16 cellular contexts compared by ENCODE assay signal in genomic region chr12:12294215-12295005, GRCh38. TPM values are rescaled to one million over a fixed set of nuclear protein-coding genes. Genes with fewer than 3 reads are reported as not detected.
DNase-seq lines count a peak whose midpoint lies in the region; ATAC-seq, FAIRE-seq and TF ChIP-seq lines count a peak whose summit lies in the region.
"Had no signal": no experiment of that assay in that cellular context is flagged by ENCODE, and none has a peak within 500 bp of the region (broad histone marks: within the 10 kb centered on the region; RNA-seq: fewer than 3 reads in every experiment).

No MANE protein-coding gene starts in this region.

- no peak overlapping the region for H3K4me3 ChIP-seq in body of pancreas
- H3K4me3 ChIP-seq in HepG2 (replicated peaks in 1 of 3; ENCODE audit: insufficient read depth in 1 of 3, low read depth in 2 of 3, low read length in 3 of 3) = no peak overlapping the region
- no peak overlapping the region for H3K4me3 ChIP-seq in coronary artery
- H3K4me3 ChIP-seq: colonic mucosa, lower lobe of right lung had no signal

- no peak for TF ChIP-seq EP300 in HepG2 (IDR thresholded peaks at IDR 0.05; ENCODE audit: low read depth in 2 of 2, low read length in 2 of 2)
- TF ChIP-seq EP300 in HepG2 (CRISPR knock-in tag; IDR thresholded peaks at IDR 0.05; ENCODE audit: borderline replicate concordance) = no peak

- intact Hi-C loops in body of pancreas (cut with DNase I) (no loop called here), HepG2 (cut with micrococcal nuclease; ENCODE audit: unreplicated experiment) (no loop called here)

- POLR2A ChIA-PET in HepG2 (lab: Yijun Ruan, JAX) = interaction anchor here (1.2 kb wide), 1 partner anchor 26 kb away, joined by 3 read pairs; no protein-coding TSS in a partner anchor

- H3K27ac ChIP-seq in body of pancreas = peak overlapping the region in 3 of 4 donors; percentile 26 to 54 (median 33)
- H3K27ac ChIP-seq in HepG2 (ENCODE audit: extremely low read length, insufficient read depth, low read length) = no peak overlapping the region
- no peak overlapping the region for H3K27ac ChIP-seq in coronary artery
- H3K27ac ChIP-seq: colonic mucosa, lower lobe of right lung had no signal

- TF ChIP-seq CTCF in body of pancreas (IDR thresholded peaks at IDR 0.05) (no peak), HepG2 (CRISPR knock-in tag; IDR thresholded peaks at IDR 0.05) (no peak), coronary artery (IDR thresholded peaks at IDR 0.05) (no peak)

- CTCF ChIA-PET in HepG2 (lab: Yijun Ruan, JAX; ENCODE audit: low intra/inter-chr PET ratio, low total read pairs) = no interaction called here

- in situ Hi-C loops in HepG2 (cut with HindIII; ENCODE audit: extremely low pct_ligation_motif_present, low pct_unique_long_range_greater_than_20kb) = no loop called here

- H3K27me3 ChIP-seq in body of pancreas (no peaks in the 10 kb centered on the region), HepG2 (ENCODE audit: control insufficient read depth in 1 of 2, insufficient read depth in 2 of 2, low read length in 2 of 2) (no peaks in the 10 kb centered on the region)
- H3K27me3 ChIP-seq: colonic mucosa had no signal

- H3K4me1 ChIP-seq in body of pancreas = peaks cover 21% of the 10 kb centered on the region
- H3K4me1 ChIP-seq in HepG2 (ENCODE audit: insufficient read depth, low read length) = peaks cover 16% of the 10 kb centered on the region
- H3K4me1 ChIP-seq: colonic mucosa had no signal

- TF ChIP-seq POLR2A in body of pancreas (IDR thresholded peaks at IDR 0.05) = no peak
- TF ChIP-seq POLR2A in HepG2 (IDR thresholded peaks at IDR 0.05; ENCODE audit: insufficient read depth in 1 of 2, low read depth in 2 of 2, low read length in 2 of 2) = no peak

- peak; percentile 69 for ATAC-seq in body of pancreas
- ATAC-seq in HepG2 = peak; percentile 51; the same call in 2 of the 3 replicates
- ATAC-seq in HG02970 (IDR thresholded peaks at IDR 0.05; ENCODE audit: low FRiP score, unreplicated experiment) = no peak
- ATAC-seq: lower lobe of right lung had no signal

- peak overlapping the region; percentile 77 for H2AFZ ChIP-seq in HepG2 (ENCODE audit: low read length)

- no peak for FAIRE-seq in HepG2 (lab: Jason Lieb, UNC)

- DNase-seq in HT1080 (ENCODE audit: low read depth) = peak; percentile 28
- DNase-seq in body of pancreas = peak; percentile 20 to 57 (median 40)
- no peak for DNase-seq in HepG2 (ENCODE audit: low spot score)
- peak; percentile 41 for DNase-seq in smooth muscle cell of the brain vasculature (ENCODE audit: low read depth, low spot score)
- DNase-seq in coronary artery (ENCODE audit: low spot score) = no peak
- DNase-seq in activated CD8-positive, alpha-beta memory T cell treated with anti-CD3 and anti-CD28 coated beads, Interleukin-2, amount 50 U/mL, for 48 hours = no peak
- DNase-seq in AML-193 (lab: John Stamatoyannopoulos, UW) = no peak
- DNase-seq: activated CD4-positive, alpha-beta T cell treated with anti-CD3 and anti-CD28 coated beads for 48 hours; activated effector memory CD4-positive, alpha-beta T cell treated with Interleukin-2 at 50 U/mL for 16 hours; colonic mucosa; GOT3; lower lobe of right lung; NCI-H187 treated with DMSO at 0.1 percent for 48 hours; SW 1271 had no signal

- no TSS peak for BruUV-seq in HepG2 (replicated peaks; lab: Mats Ljungman, UMichigan)

- H3K9me3 ChIP-seq in body of pancreas (no peaks in the 10 kb centered on the region), HepG2 (ENCODE audit: low read length) (no peaks in the 10 kb centered on the region)
- H3K9me3 ChIP-seq: colonic mucosa, lower lobe of right lung had no signal

- no peaks in the 10 kb centered on the region for H3K79me2 ChIP-seq in HepG2 (ENCODE audit: insufficient read depth, low read length)

- WGBS in body of pancreas, 2 donors = 36 to 49% methylated on average over 5 of the region's 5 CpGs
- WGBS in HepG2 (ENCODE audit: low lambda C conversion rate) = 53% methylated on average over 5 of the region's 5 CpGs

- H3K4me2 ChIP-seq in HepG2 (ENCODE audit: low read depth, low read length) = peak overlapping the region; percentile 58

- no peak for TF ChIP-seq RAD21 in HepG2 (CRISPR knock-in tag; IDR thresholded peaks at IDR 0.05)

- H3K36me3 ChIP-seq in body of pancreas (replicated peaks in 1 of 2; ENCODE audit: insufficient read depth in 1 of 2, low read depth in 2 of 2) (no peaks in the 10 kb centered on the region), HepG2 (replicated peaks in 1 of 2; ENCODE audit: control insufficient read depth in 1 of 2, insufficient read depth in 2 of 2, low read length in 2 of 2) (no peaks in the 10 kb centered on the region)
- H3K36me3 ChIP-seq: colonic mucosa, lower lobe of right lung had no signal

- H4K20me1 ChIP-seq in HepG2 (ENCODE audit: insufficient read depth, low read length) = no peaks in the 10 kb centered on the region

- no peak overlapping the region for H3K9ac ChIP-seq in HepG2 (ENCODE audit: insufficient read depth, low read depth, low read length)

TF ChIP-seq in HepG2, 621 proteins besides CTCF, POLR2A, EP300 and RAD21 (continues in another document):
- TF ChIP-seq RAD51 (IDR thresholded peaks at IDR 0.05; ENCODE audit: borderline replicate concordance) = peak; percentile 85; the same call in 1 of the 2 replicates
- TF ChIP-seq, protein P1, sequence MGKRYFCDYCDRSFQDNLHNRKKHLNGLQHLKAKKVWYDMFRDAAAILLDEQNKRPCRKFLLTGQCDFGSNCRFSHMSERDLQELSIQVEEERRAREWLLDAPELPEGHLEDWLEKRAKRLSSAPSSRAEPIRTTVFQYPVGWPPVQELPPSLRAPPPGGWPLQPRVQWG (CRISPR knock-in tag; IDR thresholded peaks at IDR 0.05; ENCODE audit: borderline replicate concordance, low read depth) = no peak
- TF ChIP-seq ZNF558 (CRISPR knock-in tag; IDR thresholded peaks at IDR 0.05; ENCODE audit: borderline replicate concordance) = no peak
- no peak for TF ChIP-seq SIN3A (IDR thresholded peaks at IDR 0.05; ENCODE audit: borderline replicate concordance, low read depth, low read length)
- TF ChIP-seq SMAD9 (CRISPR knock-in tag; IDR thresholded peaks at IDR 0.05) = no peak

RNA-seq across cellular contexts. Expression of gene LRP6, which starts 27.6 kb away (rescaled TPM):
- total RNA-seq in HT1080 (2014; rRNA removed; shearing (Covaris generic)) = 21.2 and 22.4 TPM in 2 replicates
- 7.8 and 9.7 TPM in 2 replicates for polyA plus RNA-seq in HT1080 (2015; cell fraction: cytosol; rRNA removed)
- polyA plus RNA-seq in HT1080 (2015; cell fraction: nucleus; rRNA removed) = 20.2 and 22.9 TPM in 2 replicates
- total RNA-seq in body of pancreas (10 to 100 TPM; 23.1 to 26.7 TPM), HepG2 (2016; rRNA removed; fragmentation: Illumina TruSeq; extraction: Trizol) (31.7 and 42.0 TPM in 2 replicates)
- 30.2 and 33.3 TPM in 2 replicates for total RNA-seq in HepG2 (2016; cell fraction: cytosol; rRNA removed; fragmentation: Illumina TruSeq; extraction: Trizol; ENCODE audit: low read depth)
- 29.5 and 42.3 TPM in 2 replicates for total RNA-seq in HepG2 (2016; cell fraction: insoluble cytoplasmic fraction; rRNA removed; fragmentation: Illumina TruSeq; extraction: Trizol)
- 19.7 and 24.2 TPM in 2 replicates for total RNA-seq in HepG2 (2016; cell fraction: membrane; rRNA removed; fragmentation: Illumina TruSeq; extraction: Trizol)
- total RNA-seq in HepG2 (2016; cell fraction: nucleus; rRNA removed; fragmentation: Illumina TruSeq; extraction: Trizol) = 59.6 and 64.7 TPM in 2 replicates
- polyA plus RNA-seq in HepG2 (2011; rRNA removed) = 28.4 and 33.8 TPM in 2 replicates
- polyA plus RNA-seq in HepG2 (2011; cell fraction: cytosol; rRNA removed) = 24.8 and 30.7 TPM in 2 replicates
- polyA plus RNA-seq in HepG2 (2011; cell fraction: nucleus; rRNA removed) = 50.2 and 50.3 TPM in 2 replicates
- 16.9 and 17.6 TPM in 2 replicates for polyA plus RNA-seq in HepG2 (2012)
- polyA plus RNA-seq in HepG2 (2016; cell fraction: cytosol; fragmentation: Illumina TruSeq; extraction: Trizol; ENCODE audit: low read depth) = 0.83 and 1.0 TPM in 2 replicates
- polyA plus RNA-seq in HepG2 (2016; cell fraction: insoluble cytoplasmic fraction; fragmentation: Illumina TruSeq; extraction: Trizol; ENCODE audit: low read depth) = 7.8 and 9.5 TPM in 2 replicates
- 1.5 and 1.6 TPM in 2 replicates for polyA plus RNA-seq in HepG2 (2016; cell fraction: membrane; fragmentation: Illumina TruSeq; extraction: Trizol; ENCODE audit: low read depth)
- polyA plus RNA-seq in HepG2 (2016; cell fraction: nucleus; fragmentation: Illumina TruSeq; extraction: Trizol; ENCODE audit: insufficient read depth, low read depth) = 31.3 and 31.9 TPM in 2 replicates
- 201 and 238 TPM in 2 replicates for polyA minus RNA-seq in HepG2 (2011; rRNA and poly(A)+ RNA removed; ENCODE audit: low replicate concordance)
- polyA minus RNA-seq in HepG2 (2011; cell fraction: cytosol; rRNA and poly(A)+ RNA removed) = 59.0 and 61.1 TPM in 2 replicates
- 83.0 and 116 TPM in 2 replicates for polyA minus RNA-seq in HepG2 (2011; cell fraction: nucleus; rRNA and poly(A)+ RNA removed)
- polyA plus RNA-seq: IgD-negative memory B cell had no signal

RNA-seq across cellular contexts. Expression of gene MANSC1, which starts 55.6 kb away (rescaled TPM):
- total RNA-seq in HT1080 (2014; rRNA removed; shearing (Covaris generic)) = 0.73 and 3.4 TPM in 2 replicates
- 4.1 and 5.1 TPM in 2 replicates for polyA plus RNA-seq in HT1080 (2015; cell fraction: cytosol; rRNA removed)
- 3.7 and 4.4 TPM in 2 replicates for polyA plus RNA-seq in HT1080 (2015; cell fraction: nucleus; rRNA removed)
- total RNA-seq in body of pancreas = 10 to 100 TPM in 1 of 2 donors, 1 to 10 TPM in 1; 8.9 to 12.2 TPM
- 4.2 and 4.4 TPM in 2 replicates for total RNA-seq in HepG2 (2016; rRNA removed; fragmentation: Illumina TruSeq; extraction: Trizol)
- 0.91 and 1.4 TPM in 2 replicates for total RNA-seq in HepG2 (2016; cell fraction: cytosol; rRNA removed; fragmentation: Illumina TruSeq; extraction: Trizol; ENCODE audit: low read depth)
- 3.6 and 4.5 TPM in 2 replicates for total RNA-seq in HepG2 (2016; cell fraction: insoluble cytoplasmic fraction; rRNA removed; fragmentation: Illumina TruSeq; extraction: Trizol)
- 4.4 and 4.9 TPM in 2 replicates for total RNA-seq in HepG2 (2016; cell fraction: membrane; rRNA removed; fragmentation: Illumina TruSeq; extraction: Trizol)
- 3.2 TPM in 2 replicates for total RNA-seq in HepG2 (2016; cell fraction: nucleus; rRNA removed; fragmentation: Illumina TruSeq; extraction: Trizol)
- 1.9 TPM in 2 replicates for polyA plus RNA-seq in HepG2 (2011; rRNA removed)
- 1.7 and 1.8 TPM in 2 replicates for polyA plus RNA-seq in HepG2 (2011; cell fraction: cytosol; rRNA removed)
- polyA plus RNA-seq in HepG2 (2011; cell fraction: nucleus; rRNA removed) = 0.40 and 0.69 TPM in 2 replicates
- polyA plus RNA-seq in HepG2 (2012) = 7.8 and 9.6 TPM in 2 replicates
- 3.7 and 5.4 TPM in 2 replicates for polyA plus RNA-seq in HepG2 (2016; cell fraction: cytosol; fragmentation: Illumina TruSeq; extraction: Trizol; ENCODE audit: low read depth)
- 6.7 and 7.4 TPM in 2 replicates for polyA plus RNA-seq in HepG2 (2016; cell fraction: insoluble cytoplasmic fraction; fragmentation: Illumina TruSeq; extraction: Trizol; ENCODE audit: low read depth)
- polyA plus RNA-seq in HepG2 (2016; cell fraction: membrane; fragmentation: Illumina TruSeq; extraction: Trizol; ENCODE audit: low read depth) = 8.2 and 9.1 TPM in 2 replicates
- 9.8 and 10.0 TPM in 2 replicates for polyA plus RNA-seq in HepG2 (2016; cell fraction: nucleus; fragmentation: Illumina TruSeq; extraction: Trizol; ENCODE audit: insufficient read depth, low read depth)
- polyA minus RNA-seq in HepG2 (2011; rRNA and poly(A)+ RNA removed; ENCODE audit: low replicate concordance) = 0.76 and 1.3 TPM in 2 replicates
- 1.5 and 2.0 TPM in 2 replicates for polyA minus RNA-seq in HepG2 (2011; cell fraction: cytosol; rRNA and poly(A)+ RNA removed)
- polyA minus RNA-seq in HepG2 (2011; cell fraction: nucleus; rRNA and poly(A)+ RNA removed) = 0.26 and 0.62 TPM in 2 replicates

Comparison
In these comparisons a context has a peak if more than half of its experiments do, and no peak if none do; other contexts are left out.
1. DNase-seq: peak in HT1080 (single experiment), body of pancreas (4 of 4) and smooth muscle cell of the brain vasculature (single experiment); none in HepG2 (single experiment), coronary artery (single experiment), activated CD8-positive, alpha-beta memory T cell treated with anti-CD3 and anti-CD28 coated beads, Interleukin-2, amount 50 U/mL, for 48 hours (single experiment) and AML-193 (0 of 2).
2. H3K27ac ChIP-seq: peak in body of pancreas (3 of 4); none in HepG2 (single experiment) and coronary artery (0 of 2).